ENCODE assay signal across 9 cellular contexts in the genomic region with DNA sequence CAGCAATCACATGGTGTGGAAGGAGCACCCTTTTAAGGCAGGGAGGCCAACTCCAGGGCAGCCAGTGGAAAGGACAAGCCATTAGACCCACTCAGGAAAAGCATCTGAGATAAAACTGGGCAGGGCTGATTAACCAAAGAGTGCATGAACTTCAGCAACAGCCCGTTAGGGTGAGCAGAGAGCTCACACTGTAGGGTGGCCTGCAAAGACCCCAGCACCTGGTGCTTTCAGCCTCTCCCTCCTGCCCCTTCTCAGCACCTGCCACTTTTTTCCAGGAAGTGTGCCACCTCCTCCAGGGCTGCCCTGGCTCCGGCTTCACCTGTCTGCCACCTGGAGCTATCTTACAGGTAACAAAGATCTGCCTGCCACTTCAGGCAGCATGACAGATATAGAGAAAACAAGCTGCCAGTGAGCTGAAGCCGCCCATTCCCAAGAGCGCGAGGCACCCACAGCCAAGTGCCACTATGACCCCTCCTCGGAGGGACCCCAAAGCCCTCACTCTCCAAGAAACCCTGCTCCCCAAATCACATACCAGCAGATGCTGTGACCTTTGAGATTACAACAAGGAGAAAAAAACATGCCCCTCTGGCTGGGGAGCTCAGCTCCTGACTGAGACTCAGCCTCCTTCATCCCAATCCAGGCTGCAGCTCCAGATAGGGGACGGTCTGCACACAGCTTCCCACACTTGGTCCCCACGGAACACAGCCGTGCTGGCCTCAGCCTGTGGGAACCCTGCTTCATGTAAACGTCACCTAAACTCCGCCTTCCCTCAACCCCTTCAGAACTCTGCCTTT.
DNase-seq lines count a peak whose midpoint lies in the region; TF ChIP-seq lines count a peak whose summit lies in the region.
"Had no signal": no experiment of that assay in that cellular context is flagged by ENCODE, and none has a peak within 500 bp of the region (broad histone marks: within the 10 kb centered on the region; RNA-seq: fewer than 3 reads in every experiment).

No MANE protein-coding gene starts in this region.

- WGBS in H9 (ENCODE audit: extremely low coverage, insufficient read length, low lambda C conversion rate), result no CpG with 5 or more reads among the region's 11 CpGs

- H2BK12ac ChIP-seq in H9 (ENCODE audit: insufficient read length, low read depth, low read length), result no peak overlapping the region

- H3K27ac ChIP-seq in H9 (ENCODE audit: insufficient read length, low read depth, low read length), result no peak overlapping the region

- no peak overlapping the region for H3T11ph ChIP-seq in H9 (ENCODE audit: low read length)

- H3K14ac ChIP-seq in H9 (ENCODE audit: insufficient read depth, low read length), result no peak overlapping the region

- peaks cover 4% of the 10 kb centered on the region for H3K79me1 ChIP-seq in H9 (ENCODE audit: insufficient read depth, low read depth, low read length, poor library complexity, severe bottlenecking)

- H4K20me1 ChIP-seq in H9 (ENCODE audit: control insufficient read depth, insufficient read depth, insufficient read length), result no peaks in the 10 kb centered on the region

- no peak overlapping the region for H3K9ac ChIP-seq in H9 (ENCODE audit: extremely low read depth, insufficient read length, low read length)

- H2AK5ac ChIP-seq in H9 (ENCODE audit: insufficient read length, low read length), result no peak overlapping the region

- no peak overlapping the region for H2BK20ac ChIP-seq in H9 (ENCODE audit: low read depth, low read length, poor library complexity, severe bottlenecking)

- H2BK5ac ChIP-seq in H9 (ENCODE audit: insufficient read length, low read length), result no peak overlapping the region

- no peak overlapping the region for H3K4me3 Mint-ChIP-seq in H9

- H3K27me3 Mint-ChIP-seq in H9 (ENCODE audit: low read depth), result peaks cover 2% of the 10 kb centered on the region; the same call in 1 of the 2 replicates

- H3K9me3 ChIP-seq in H9 (ENCODE audit: control insufficient read depth, low read depth, low read length), result no peaks in the 10 kb centered on the region

- no peak overlapping the region for H2AFZ ChIP-seq in H9 (ENCODE audit: low read length)

- H2BK15ac ChIP-seq in H9 (ENCODE audit: low read depth, low read length), result no peak overlapping the region

- no peak overlapping the region for H4K8ac ChIP-seq in H9 (replicated peaks; ENCODE audit: insufficient read length, low read depth, low read length)

- H3K4me2 ChIP-seq in H9 (ENCODE audit: insufficient read depth, insufficient read length, low read length), result no peak overlapping the region

- H4K91ac ChIP-seq in H9 (ENCODE audit: insufficient read length, low read depth, low read length), result no peak overlapping the region

- no peak overlapping the region for H3K56ac ChIP-seq in H9 (ENCODE audit: insufficient read length, low read depth, low read length)

- no peak overlapping the region for H3K18ac ChIP-seq in H9 (ENCODE audit: insufficient read length, low read depth, low read length)

- DNase-seq in DMS79 treated with DMSO at 0.1 percent for 48 hours (lab: John Stamatoyannopoulos, UW), result peak; percentile 70
- DNase-seq in H9, result no peak
- peak; percentile 40 for DNase-seq in NCI-H774 (lab: John Stamatoyannopoulos, UW)
- DNase-seq in medulla oblongata (ENCODE audit: extremely low spot score), result peak; percentile 32
- no peak for DNase-seq in 8988T
- DNase-seq in NCI-H1092 (lab: John Stamatoyannopoulos, UW), result no peak
- no peak for DNase-seq in activated CD4-positive, CD25-positive, alpha-beta regulatory T cell treated with anti-CD3 and anti-CD28 coated beads, Interleukin-2, amount 50 U/mL, for 72 hours
- no peak for DNase-seq in stimulated activated CD4-positive, alpha-beta T cell treated with anti-CD3 and anti-CD28 coated beads, Interleukin-15, amount 100 ng/mL, for 24 hours
- DNase-seq: amniotic stem cell had no signal

- no peak overlapping the region for H3K23ac ChIP-seq in H9 (ENCODE audit: insufficient read length, low read depth, low read length)

- peaks cover 1% of the 10 kb centered on the region for H3K4me1 ChIP-seq in H9 (ENCODE audit: insufficient read depth, low read length)

- no peak overlapping the region for H4K5ac ChIP-seq in H9 (ENCODE audit: insufficient read length, low read depth, low read length)

- no peak overlapping the region for H3K4ac ChIP-seq in H9 (ENCODE audit: low read depth, low read length)

- TF ChIP-seq CTCF in H9 (conservative IDR thresholded peaks at IDR 0.05), result no peak

- H3K9me3 Mint-ChIP-seq in H9, result no peaks in the 10 kb centered on the region

- no peaks in the 10 kb centered on the region for H3K23me2 ChIP-seq in H9 (ENCODE audit: insufficient read length, low read depth, low read length, poor library complexity, severe bottlenecking)

- no peak overlapping the region for H2BK120ac ChIP-seq in H9 (ENCODE audit: low read depth, low read length, poor library complexity, severe bottlenecking)

- H3K79me2 ChIP-seq in H9 (ENCODE audit: insufficient read depth, low read length), result no peaks in the 10 kb centered on the region

- no peaks in the 10 kb centered on the region for H3K27me3 ChIP-seq in H9 (ENCODE audit: insufficient read depth, low read length)

- peaks cover 19 to 49% (median 24%) of the 10 kb centered on the region in 3 experiments; a peak in 6 of 7 replicates for H3K36me3 Mint-ChIP-seq in H9 (ENCODE audit: insufficient read depth in 1 of 3, low read depth in 3 of 3)

- H3K27ac Mint-ChIP-seq in H9, result peak overlapping the region in 2 of 3 experiments; percentile 70 to 97; a peak in 4 of 7 replicates

- peaks cover 10 to 12% of the 10 kb centered on the region in 2 experiments for H3K4me1 Mint-ChIP-seq in H9

Comparison
In these comparisons a context has a peak if more than half of its experiments do, and no peak if none do; other contexts are left out.
1. DNase-seq: peak in DMS79 treated with DMSO at 0.1 percent for 48 hours (single experiment), NCI-H774 (single experiment) and medulla oblongata (single experiment); none in H9 (single experiment), 8988T (single experiment), NCI-H1092 (single experiment), activated CD4-positive, CD25-positive, alpha-beta regulatory T cell treated with anti-CD3 and anti-CD28 coated beads, Interleukin-2, amount 50 U/mL, for 72 hours (single experiment) and stimulated activated CD4-positive, alpha-beta T cell treated with anti-CD3 and anti-CD28 coated beads, Interleukin-15, amount 100 ng/mL, for 24 hours (single experiment).